Comparison of ENCODE assay signal across 8 cellular contexts in genomic region chr5:60677831-60678664, GRCh38. TPM values are rescaled to one million over a fixed set of nuclear protein-coding genes. Genes with fewer than 3 reads are reported as not detected.
DNase-seq lines count a peak whose midpoint lies in the region; ATAC-seq and TF ChIP-seq lines count a peak whose summit lies in the region.

No MANE protein-coding gene starts in this region.

- no peaks in the 10 kb centered on the region for H3K27me3 Mint-ChIP-seq in nephron (ENCODE audit: low read depth)

- peak; percentile 77 for DNase-seq in DMS53 (lab: John Stamatoyannopoulos, UW)
- DNase-seq in H7 = peak; percentile 10
- peak; percentile 42 for DNase-seq in NCI-H226
- DNase-seq in dorsolateral prefrontal cortex = peak in 1 of 10 donors; percentile 6
- no peak for DNase-seq in stimulated activated CD4-positive, alpha-beta T cell treated with anti-CD3 and anti-CD28 coated beads, Interleukin-12 subunit alpha, Interleukin-12 subunit beta, amount 100 ng/mL, for 4 hours

- intact Hi-C loops in dorsolateral prefrontal cortex (cut with DNase I) = loop anchor here (5.0 to 10.0 kb wide), 5 partner anchors 204 to 1257 kb away; no protein-coding TSS in a partner anchor

- H3K27me3 ChIP-seq in H7 (ENCODE audit: control insufficient read depth, insufficient read depth, low read length) (no peaks in the 10 kb centered on the region), dorsolateral prefrontal cortex (no peaks in the 10 kb centered on the region)

- no peak for ATAC-seq in HG03095 (IDR thresholded peaks at IDR 0.05; ENCODE audit: unreplicated experiment)

- H3K27ac Mint-ChIP-seq in nephron = peak overlapping the region; percentile 41 to 90 (median 67)

- H3K4me3 ChIP-seq in H7 (ENCODE audit: insufficient read depth, low read depth, low read length) (no peak overlapping the region), dorsolateral prefrontal cortex (peak overlapping the region in 7 of 59 donors; percentile 2 to 43 (median 24))

- H3K36me3 ChIP-seq in H7 (replicated peaks; ENCODE audit: control insufficient read depth, insufficient read depth, low read length) = no peaks in the 10 kb centered on the region; the same call in 1 of the 2 replicates

- H3K4me1 Mint-ChIP-seq in nephron = peaks cover 3% of the 10 kb centered on the region

- no peaks in the 10 kb centered on the region for H3K9me3 Mint-ChIP-seq in nephron

- H3K27ac ChIP-seq in 22Rv1 = peak overlapping the region; percentile 32; the same call in 1 of the 2 replicates
- H3K27ac ChIP-seq in dorsolateral prefrontal cortex = no peak overlapping the region

- TF ChIP-seq CTCF in 22Rv1 (IDR thresholded peaks at IDR 0.05) (peak; percentile 78), dorsolateral prefrontal cortex (IDR thresholded peaks at IDR 0.05 in 54 of 56, conservative IDR thresholded peaks at IDR 0.05 in 2 of 56; ENCODE audit: low read depth in 1 of 56, partially characterized antibody in 56 of 56) (peak; percentile 47 to 85 (median 70)), nephron (IDR thresholded peaks at IDR 0.05; ENCODE audit: unreplicated experiment in 3 of 3) (peak; percentile 58 to 72 (median 63))

- H3K4me3 Mint-ChIP-seq in nephron = no peak overlapping the region

- peaks cover 17% of the 10 kb centered on the region for H3K36me3 Mint-ChIP-seq in nephron (ENCODE audit: low read depth)

RNA-seq across cellular contexts. Expression of gene DEPDC1B, which starts 21.9 kb away (rescaled TPM):
- total RNA-seq in H7 (2014; rRNA removed; shearing (Covaris generic)) = 38.7 and 43.4 TPM in 2 replicates
- total RNA-seq in dorsolateral prefrontal cortex = 1 to 10 TPM in 90 of 120 experiments, under 1 TPM in 29, not detected in 1; 0.34 to 4.5 (median 1.4) TPM
